ENCODE assay signal across 12 cellular contexts in the genomic region with DNA sequence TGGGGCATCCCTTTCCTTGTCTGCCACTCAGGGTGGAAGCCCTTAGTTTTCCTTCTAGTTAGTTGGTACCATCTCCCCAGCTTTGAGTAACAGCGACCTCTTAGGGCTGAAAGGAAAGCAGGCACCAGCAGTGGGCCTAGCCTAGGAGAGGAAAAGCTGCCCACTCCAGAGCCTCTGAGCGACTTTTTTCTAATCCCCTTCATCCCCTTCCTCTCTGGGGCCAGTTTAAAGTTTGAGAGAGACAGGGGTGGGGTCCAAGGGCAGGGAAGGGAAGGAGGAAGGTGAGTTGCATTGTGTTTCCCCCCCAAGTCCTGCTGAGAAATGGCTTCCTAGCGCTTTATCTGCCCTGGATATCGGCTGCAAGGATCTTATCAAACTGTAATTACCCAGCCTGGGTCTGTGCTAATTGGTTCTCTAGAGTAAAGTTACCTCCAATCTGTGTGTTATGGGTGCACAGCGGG.
DNase-seq lines count a peak whose midpoint lies in the region; ATAC-seq and TF ChIP-seq lines count a peak whose summit lies in the region.
"Had no signal": no experiment of that assay in that cellular context is flagged by ENCODE, and none has a peak within 500 bp of the region (broad histone marks: within the 10 kb centered on the region; RNA-seq: fewer than 3 reads in every experiment).

No MANE protein-coding gene starts in this region.

- BruUV-seq in HCT116 (replicated peaks; lab: Mats Ljungman, UMichigan) = no TSS peak

- peaks cover 4% of the 10 kb centered on the region for H3K36me3 Mint-ChIP-seq in glutamatergic neuron (ENCODE audit: unreplicated experiment)
- no peaks in the 10 kb centered on the region for H3K36me3 Mint-ChIP-seq in activated T-cell treated with anti-CD3 and anti-CD28 coated beads, Interleukin-2, amount 50 U/mL, for 72 hours (ENCODE audit: insufficient read depth in 2 of 2)

- 48 to 57% (median 54%) methylated on average over 5 of the region's 5 CpGs for WGBS in spleen, 5 donors

- H3K4me3 ChIP-seq in AG09309 (ENCODE audit: control insufficient read depth, low read depth, low read length) (no peak overlapping the region), HCT116 (replicated peaks in 1 of 2; ENCODE audit: low read depth in 1 of 2, low read length in 2 of 2) (no peak overlapping the region), spleen (no peak overlapping the region)
- H3K4me3 ChIP-seq: thoracic aorta had no signal

- H3K9me3 ChIP-seq in HCT116 (ENCODE audit: control insufficient read depth in 1 of 2, insufficient read depth in 1 of 2, low read depth in 1 of 2, low read length in 2 of 2) (no peaks in the 10 kb centered on the region), spleen (peaks cover 0 to 7% (median 0%) of the 10 kb centered on the region in 8 donors)
- H3K9me3 ChIP-seq: thoracic aorta had no signal

- H3K4me1 ChIP-seq in HCT116 (ENCODE audit: control insufficient read depth in 1 of 2, insufficient read depth in 2 of 2, low read length in 2 of 2) (no peaks in the 10 kb centered on the region), spleen (no peaks in the 10 kb centered on the region)

- TF ChIP-seq CTCF in AG09309 (IDR thresholded peaks at IDR 0.05; ENCODE audit: control insufficient read depth, insufficient read depth, low read depth, low read length, missing control alignments) = peak; percentile 16
- peak in 2 of 3 experiments; percentile 28 to 43; a peak in 4 of 6 replicates for TF ChIP-seq CTCF in HCT116 (IDR thresholded peaks at IDR 0.05 in 2 of 3, conservative IDR thresholded peaks at IDR 0.05 in 1 of 3; ENCODE audit: borderline replicate concordance in 1 of 3, insufficient read depth in 1 of 3, low read depth in 2 of 3, low read length in 2 of 3)
- TF ChIP-seq CTCF in glutamatergic neuron (IDR thresholded peaks at IDR 0.05; ENCODE audit: partially characterized antibody, unreplicated experiment) = peak; percentile 33
- peak in 1 of 11 experiments; percentile 8 for TF ChIP-seq CTCF in spleen (IDR thresholded peaks at IDR 0.05 in 8 of 11, conservative IDR thresholded peaks at IDR 0.05 in 3 of 11)

- TF ChIP-seq RAD21 in HCT116 (IDR thresholded peaks at IDR 0.05; ENCODE audit: low read depth) = peak; percentile 5; the same call in 1 of the 2 replicates

- DNase-seq in AG09309 (ENCODE audit: low read depth) (no peak), HCT116 (ENCODE audit: low read depth, low spot score) (no peak), NCI-H82 treated with DMSO at 0.1 percent for 48 hours (lab: John Stamatoyannopoulos, UW; ENCODE audit: unreplicated experiment) (peak; percentile 77), glutamatergic neuron (peak; percentile 35), cerebellum (ENCODE audit: low spot score) (no peak), spleen (no peak)
- DNase-seq in activated T-cell treated with anti-CD3 and anti-CD28 coated beads, Interleukin-2, amount 50 U/mL, for 72 hours = no peak
- DNase-seq: activated T-cell treated with anti-CD3 and anti-CD28 coated beads, Interleukin-2, amount 50 U/mL, for 1 hour; C1 segment of cervical spinal cord; left ventricle myocardium superior had no signal

- ATAC-seq in HCT116 = no peak; the same call in 1 of the 2 replicates
- ATAC-seq in activated T-cell treated with anti-CD3 and anti-CD28 coated beads, Interleukin-2, amount 50 U/mL, for 72 hours (replicated peaks in 1 of 2) = no peak
- no peak for ATAC-seq in HG02763 (IDR thresholded peaks at IDR 0.05; ENCODE audit: unreplicated experiment)
- ATAC-seq: left ventricle myocardium superior had no signal

- POLR2A ChIA-PET in HCT116 (lab: Charles Lee) = no interaction called here

- H3K9me2 ChIP-seq in HCT116 (ENCODE audit: insufficient read depth) = no peaks in the 10 kb centered on the region

- H3K27me3 Mint-ChIP-seq in glutamatergic neuron (ENCODE audit: unreplicated experiment) = no peaks in the 10 kb centered on the region
- H3K27me3 Mint-ChIP-seq in activated T-cell treated with anti-CD3 and anti-CD28 coated beads, Interleukin-2, amount 50 U/mL, for 72 hours (ENCODE audit: low read depth) = peaks cover 15% of the 10 kb centered on the region

- intact Hi-C loops in HCT116 (cut with micrococcal nuclease) = no loop called here
- intact Hi-C loops in spleen (cut with DNase I; ENCODE audit: low total_unique reads) = no loop called here

- H2AFZ ChIP-seq in HCT116 (ENCODE audit: low read depth, low read length, poor library complexity, severe bottlenecking) = no peak overlapping the region

- peaks cover 2% of the 10 kb centered on the region for H3K9me3 Mint-ChIP-seq in glutamatergic neuron (ENCODE audit: unreplicated experiment)
- peaks cover 7 to 8% of the 10 kb centered on the region in 2 donors for H3K9me3 Mint-ChIP-seq in activated T-cell treated with anti-CD3 and anti-CD28 coated beads, Interleukin-2, amount 50 U/mL, for 72 hours

- H3K4me3 Mint-ChIP-seq in glutamatergic neuron (ENCODE audit: unreplicated experiment) = no peak overlapping the region
- H3K4me3 Mint-ChIP-seq in activated T-cell treated with anti-CD3 and anti-CD28 coated beads, Interleukin-2, amount 50 U/mL, for 72 hours = no peak overlapping the region

- RAD21 ChIA-PET in HCT116 (lab: Charles Lee; ENCODE audit: low non-redundant PET in 1 of 2, low total read pairs in 2 of 2, uncharacterized antibody in 2 of 2, unreplicated experiment in 2 of 2) = no interaction called here

- H3K27me3 ChIP-seq in HCT116 (ENCODE audit: insufficient read depth, low read length) (no peaks in the 10 kb centered on the region), spleen (replicated peaks in 1 of 7) (peaks cover 0 to 30% (median 0%) of the 10 kb centered on the region in 7 donors)

- no peak overlapping the region for H3K27ac ChIP-seq in HCT116 (ENCODE audit: low read depth, low read length)
- no peak overlapping the region for H3K27ac ChIP-seq in spleen
- H3K27ac ChIP-seq: thoracic aorta had no signal

- peak overlapping the region; percentile 33 for H3K27ac Mint-ChIP-seq in glutamatergic neuron (ENCODE audit: unreplicated experiment)
- H3K27ac Mint-ChIP-seq in activated T-cell treated with anti-CD3 and anti-CD28 coated beads, Interleukin-2, amount 50 U/mL, for 72 hours = no peak overlapping the region

- peaks cover 12% of the 10 kb centered on the region for H3K4me1 Mint-ChIP-seq in glutamatergic neuron (ENCODE audit: low read depth, unreplicated experiment)
- no peaks in the 10 kb centered on the region for H3K4me1 Mint-ChIP-seq in activated T-cell treated with anti-CD3 and anti-CD28 coated beads, Interleukin-2, amount 50 U/mL, for 72 hours (ENCODE audit: low read depth)

- TF ChIP-seq POLR2A in HCT116 (IDR thresholded peaks at IDR 0.05; ENCODE audit: borderline replicate concordance, extremely low read depth, insufficient read depth, insufficient read length) = no peak
- no peak for TF ChIP-seq POLR2A in spleen (IDR thresholded peaks at IDR 0.05)

- no peaks in the 10 kb centered on the region for H4K20me1 ChIP-seq in HCT116 (ENCODE audit: insufficient read depth)

- no peaks in the 10 kb centered on the region for H3K79me2 ChIP-seq in HCT116 (ENCODE audit: insufficient read depth, low read length)

- no peak overlapping the region for H3K9ac ChIP-seq in HCT116 (ENCODE audit: low read length)

- CTCF ChIA-PET in HCT116 (lab: Charles Lee) = interaction anchor here (1.4 kb wide), 1 partner anchor 1738 kb away, joined by 3 read pairs; no protein-coding TSS in a partner anchor

- no peaks in the 10 kb centered on the region for H3K36me3 ChIP-seq in HCT116 (ENCODE audit: control insufficient read depth in 1 of 2, insufficient read depth in 2 of 2, low read length in 2 of 2)
- H3K36me3 ChIP-seq in spleen = no peaks in the 10 kb centered on the region
- H3K36me3 ChIP-seq: thoracic aorta had no signal

- H3K4me2 ChIP-seq in HCT116 (ENCODE audit: low read length) = no peak overlapping the region

TF ChIP-seq in HCT116, 20 proteins besides CTCF, POLR2A, EP300 and RAD21 (continues in another document):
- no peak for TF ChIP-seq TCF7L2 (IDR thresholded peaks at IDR 0.05; ENCODE audit: borderline replicate concordance, extremely low read depth, insufficient read depth, insufficient read length)
- TF ChIP-seq, protein P1, sequence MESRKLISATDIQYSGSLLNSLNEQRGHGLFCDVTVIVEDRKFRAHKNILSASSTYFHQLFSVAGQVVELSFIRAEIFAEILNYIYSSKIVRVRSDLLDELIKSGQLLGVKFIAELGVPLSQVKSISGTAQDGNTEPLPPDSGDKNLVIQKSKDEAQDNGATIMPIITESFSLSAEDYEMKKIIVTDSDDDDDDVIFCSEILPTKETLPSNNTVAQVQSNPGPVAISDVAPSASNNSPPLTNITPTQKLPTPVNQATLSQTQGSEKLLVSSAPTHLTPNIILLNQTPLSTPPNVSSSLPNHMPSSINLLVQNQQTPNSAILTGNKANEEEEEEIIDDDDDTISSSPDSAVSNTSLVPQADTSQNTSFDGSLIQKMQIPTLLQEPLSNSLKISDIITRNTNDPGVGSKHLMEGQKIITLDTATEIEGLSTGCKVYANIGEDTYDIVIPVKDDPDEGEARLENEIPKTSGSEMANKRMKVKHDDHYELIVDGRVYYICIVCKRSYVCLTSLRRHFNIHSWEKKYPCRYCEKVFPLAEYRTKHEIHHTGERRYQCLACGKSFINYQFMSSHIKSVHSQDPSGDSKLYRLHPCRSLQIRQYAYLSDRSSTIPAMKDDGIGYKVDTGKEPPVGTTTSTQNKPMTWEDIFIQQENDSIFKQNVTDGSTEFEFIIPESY (IDR thresholded peaks at IDR 0.05; ENCODE audit: extremely low read depth, insufficient replicate concordance, low read length) = no peak
- no peak for TF ChIP-seq ZFX (IDR thresholded peaks at IDR 0.05)
- TF ChIP-seq SRF (IDR thresholded peaks at IDR 0.05; ENCODE audit: low read depth) = no peak
- no peak for TF ChIP-seq EZH2phosphoT487 (IDR thresholded peaks at IDR 0.05; ENCODE audit: borderline replicate concordance)
- TF ChIP-seq SP1 (IDR thresholded peaks at IDR 0.05; ENCODE audit: low read depth) = no peak
- TF ChIP-seq, protein P2, sequence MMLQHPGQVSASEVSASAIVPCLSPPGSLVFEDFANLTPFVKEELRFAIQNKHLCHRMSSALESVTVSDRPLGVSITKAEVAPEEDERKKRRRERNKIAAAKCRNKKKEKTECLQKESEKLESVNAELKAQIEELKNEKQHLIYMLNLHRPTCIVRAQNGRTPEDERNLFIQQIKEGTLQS (IDR thresholded peaks at IDR 0.05) = no peak
- no peak for TF ChIP-seq EGR1 (IDR thresholded peaks at IDR 0.05; ENCODE audit: low read depth)
- TF ChIP-seq POLR2AphosphoS5 (IDR thresholded peaks at IDR 0.05; ENCODE audit: low read depth, low read length) = no peak
- TF ChIP-seq ZNF274 (IDR thresholded peaks at IDR 0.05; ENCODE audit: low read depth, low read length) = no peak
- no peak for TF ChIP-seq CEBPB (IDR thresholded peaks at IDR 0.05; ENCODE audit: low read depth)
- TF ChIP-seq CBX3 (IDR thresholded peaks at IDR 0.05; ENCODE audit: low read depth) = no peak
- no peak for TF ChIP-seq EZH2 (IDR thresholded peaks at IDR 0.05)
- TF ChIP-seq ELF1 (IDR thresholded peaks at IDR 0.05; ENCODE audit: borderline replicate concordance, low read depth) = no peak
- TF ChIP-seq FOSL1 (IDR thresholded peaks at IDR 0.05; ENCODE audit: low read depth) = no peak
- TF ChIP-seq YY1 (IDR thresholded peaks at IDR 0.05; ENCODE audit: extremely low read depth, insufficient replicate concordance, low read depth, low read length) = no peak
- no peak for TF ChIP-seq JUND (IDR thresholded peaks at IDR 0.05)

Comparison
In these comparisons a context has a peak if more than half of its experiments do, and no peak if none do; other contexts are left out.
1. DNase-seq: peak in NCI-H82 treated with DMSO at 0.1 percent for 48 hours (single experiment) and glutamatergic neuron (single experiment); none in AG09309 (single experiment), HCT116 (single experiment), cerebellum (single experiment), activated T-cell treated with anti-CD3 and anti-CD28 coated beads, Interleukin-2, amount 50 U/mL, for 72 hours (0 of 2) and spleen (single experiment).